In genomic region chr1:228289239-228289849, GRCh38 we compare ENCODE assay signal across 24 cellular contexts.
DNase-seq lines count a peak whose midpoint lies in the region; ATAC-seq and TF ChIP-seq lines count a peak whose summit lies in the region.
"Had no signal": no experiment of that assay in that cellular context is flagged by ENCODE, and none has a peak within 500 bp of the region (broad histone marks: within the 10 kb centered on the region; RNA-seq: fewer than 3 reads in every experiment).

No MANE protein-coding gene starts in this region.

- no peak overlapping the region for H3K9ac ChIP-seq in neuronal stem cell (ENCODE audit: low read depth, low read length, poor library complexity)
- H3K9ac ChIP-seq: GM23248, SK-N-SH had no signal

- POLR2A ChIA-PET in CD8-positive, alpha-beta T cell (lab: Charles Lee): no interaction called here

- peak overlapping the region; percentile 88 for H2BK5ac ChIP-seq in neuronal stem cell (ENCODE audit: low read length)

- WGBS in neuronal stem cell (ENCODE audit: extremely low coverage in 2 of 2, insufficient read length in 2 of 2, insufficient replicate concordance in 1 of 2), 2 donors: no CpG with 5 or more reads among the region's 12 CpGs

- H3K4me3 ChIP-seq in BE2C (ENCODE audit: low read depth, low read length): no peak overlapping the region
- H3K4me3 ChIP-seq in CD8-positive, alpha-beta T cell (ENCODE audit: low read depth, low read length): no peak overlapping the region
- no peak overlapping the region for H3K4me3 ChIP-seq in neuronal stem cell (ENCODE audit: low read length in 2 of 2)
- H3K4me3 ChIP-seq: dorsolateral prefrontal cortex, gastrocnemius medialis, GM23248, thoracic aorta, uterus had no signal

- H3K9me3 Mint-ChIP-seq in CD8-positive, alpha-beta T cell: no peaks in the 10 kb centered on the region
- H3K9me3 Mint-ChIP-seq in effector memory CD8-positive, alpha-beta T cell: no peaks in the 10 kb centered on the region
- H3K9me3 Mint-ChIP-seq: CD14-positive monocyte; T-helper 1 cell treated with Interleukin-12 subunit alpha and Interleukin-12 subunit beta and Interleukin-4 antibody, amounts not matched to agents 30 μg/mL and 1 μg/mL, for 36 hours had no signal

- H2BK120ac ChIP-seq in neuronal stem cell (ENCODE audit: low read depth, low read length): no peak overlapping the region

- H4K8ac ChIP-seq in neuronal stem cell (ENCODE audit: low read depth, low read length): no peak overlapping the region

- no peak for TF ChIP-seq CTCF in BE2C (IDR thresholded peaks at IDR 0.05; ENCODE audit: low read depth, low read length)
- no peak for TF ChIP-seq CTCF in CD8-positive, alpha-beta T cell (IDR thresholded peaks at IDR 0.05)

- H2AK5ac ChIP-seq in neuronal stem cell (ENCODE audit: low read depth, low read length): no peak overlapping the region

- no peak overlapping the region for H3K4ac ChIP-seq in neuronal stem cell (ENCODE audit: low read length)

- H3K4me2 ChIP-seq in neuronal stem cell (ENCODE audit: insufficient read depth, low read length, poor library complexity, severe bottlenecking): no peak overlapping the region
- H3K4me2 ChIP-seq: SK-N-SH had no signal

- H3K27ac ChIP-seq in CD8-positive, alpha-beta T cell (ENCODE audit: low read depth, low read length): no peak overlapping the region
- H3K27ac ChIP-seq in neuronal stem cell (replicated peaks; ENCODE audit: low read length): no peak overlapping the region
- H3K27ac ChIP-seq: dorsolateral prefrontal cortex, GM23248, thoracic aorta, uterus had no signal

- peak overlapping the region; percentile 82 for H3K23ac ChIP-seq in neuronal stem cell (ENCODE audit: low read depth, low read length, poor library complexity)

- no peak overlapping the region for H4K91ac ChIP-seq in neuronal stem cell (ENCODE audit: low read depth, low read length, poor library complexity)

- DNase-seq in BE2C: peak; percentile 4
- no peak for DNase-seq in CD8-positive, alpha-beta T cell
- peak in 1 of 3 experiments; percentile 44 for DNase-seq in effector memory CD8-positive, alpha-beta T cell
- DNase-seq in neuronal stem cell (ENCODE audit: low spot score): no peak
- DNase-seq in activated CD4-positive, alpha-beta T cell treated with anti-CD3 and anti-CD28 coated beads for 48 hours: no peak
- no peak for DNase-seq in activated gamma-delta T cell treated with Interleukin-2 at 50 U/mL for 16 hours
- DNase-seq: cerebellar nuclear complex; DND-41; GM23248; NCI-H1417 treated with DMSO at 0.1 percent for 48 hours; NCI-H2081 treated with DMSO at 0.1 percent for 48 hours; NCI-H345; RPMI8226; SK-N-SH; stimulated activated CD4-positive, alpha-beta T cell treated with anti-CD3 and anti-CD28 coated beads, Interleukin-15, amount 100 ng/mL, for 24 hours; stimulated activated naive CD4-positive, alpha-beta T cell; uterus had no signal

- H3K9me3 ChIP-seq in BE2C (no peaks in the 10 kb centered on the region), neuronal stem cell (replicated peaks in 1 of 2; ENCODE audit: control insufficient read depth in 2 of 2, insufficient read depth in 1 of 2, low read depth in 1 of 2, low read length in 2 of 2) (peaks cover 0 to 2% of the 10 kb centered on the region in 2 donors)
- no peaks in the 10 kb centered on the region for H3K9me3 ChIP-seq in CD8-positive, alpha-beta T cell (ENCODE audit: low read length)
- H3K9me3 ChIP-seq: gastrocnemius medialis, SK-N-SH, thoracic aorta, uterus had no signal

- H3K79me1 ChIP-seq in neuronal stem cell (ENCODE audit: low read depth, low read length): peaks cover 3% of the 10 kb centered on the region

- no peaks in the 10 kb centered on the region for H3K4me1 ChIP-seq in BE2C
- peaks cover 4% of the 10 kb centered on the region for H3K4me1 ChIP-seq in CD8-positive, alpha-beta T cell (ENCODE audit: insufficient read depth, low read length)
- H3K4me1 ChIP-seq in neuronal stem cell (ENCODE audit: control insufficient read depth in 2 of 2, insufficient read depth in 1 of 2, low read depth in 1 of 2, low read length in 2 of 2): no peaks in the 10 kb centered on the region
- H3K4me1 ChIP-seq: gastrocnemius medialis, uterus had no signal

- H3K4me3 Mint-ChIP-seq in CD8-positive, alpha-beta T cell: no peak overlapping the region
- H3K4me3 Mint-ChIP-seq in effector memory CD8-positive, alpha-beta T cell: peak overlapping the region in 1 of 2 donors; percentile 56
- H3K4me3 Mint-ChIP-seq: CD14-positive monocyte; T-helper 1 cell treated with Interleukin-12 subunit alpha and Interleukin-12 subunit beta and Interleukin-4 antibody, amounts not matched to agents 30 μg/mL and 1 μg/mL, for 36 hours had no signal

- no peak overlapping the region for H2BK12ac ChIP-seq in neuronal stem cell (ENCODE audit: low read length)

- H2BK15ac ChIP-seq in neuronal stem cell (ENCODE audit: low read length): no peak overlapping the region

- peak; percentile 26 for ATAC-seq in CD8-positive, alpha-beta T cell
- ATAC-seq in effector memory CD8-positive, alpha-beta T cell (replicated peaks): peak; percentile 54
- ATAC-seq in GM18520 (IDR thresholded peaks at IDR 0.05; ENCODE audit: unreplicated experiment): no peak
- ATAC-seq: gastrocnemius medialis, left colon had no signal

- peaks cover 39% of the 10 kb centered on the region for H3K36me3 Mint-ChIP-seq in CD8-positive, alpha-beta T cell
- peaks cover 4% of the 10 kb centered on the region for H3K36me3 Mint-ChIP-seq in effector memory CD8-positive, alpha-beta T cell (ENCODE audit: insufficient read depth)
- H3K36me3 Mint-ChIP-seq: CD14-positive monocyte had no signal

- no peak overlapping the region for H2AFZ ChIP-seq in neuronal stem cell (ENCODE audit: low read length)
- H2AFZ ChIP-seq: GM23248 had no signal

- H3K27ac Mint-ChIP-seq in CD8-positive, alpha-beta T cell: peak overlapping the region; percentile 85
- peak overlapping the region; percentile 84 to 94 for H3K27ac Mint-ChIP-seq in effector memory CD8-positive, alpha-beta T cell
- H3K27ac Mint-ChIP-seq: CD14-positive monocyte; T-helper 1 cell treated with Interleukin-12 subunit alpha and Interleukin-12 subunit beta and Interleukin-4 antibody, amounts not matched to agents 30 μg/mL and 1 μg/mL, for 36 hours had no signal

- H3K36me3 ChIP-seq in BE2C: no peaks in the 10 kb centered on the region
- no peaks in the 10 kb centered on the region for H3K36me3 ChIP-seq in CD8-positive, alpha-beta T cell (ENCODE audit: insufficient read depth, low read length)
- H3K36me3 ChIP-seq in neuronal stem cell (replicated peaks in 1 of 2; ENCODE audit: control insufficient read depth in 2 of 2, insufficient read depth in 2 of 2, low read length in 2 of 2): peaks cover 0 to 31% of the 10 kb centered on the region in 2 donors
- H3K36me3 ChIP-seq: thoracic aorta, uterus had no signal

- no peaks in the 10 kb centered on the region for H3K27me3 Mint-ChIP-seq in CD8-positive, alpha-beta T cell (ENCODE audit: low read depth)
- H3K27me3 Mint-ChIP-seq in effector memory CD8-positive, alpha-beta T cell: no peaks in the 10 kb centered on the region

- CTCF ChIA-PET in CD8-positive, alpha-beta T cell (lab: Charles Lee): no interaction called here

- intact Hi-C loops in CD8-positive, alpha-beta T cell (cut with DNase I, micrococcal nuclease): no loop called here

- no peak overlapping the region for H3K14ac ChIP-seq in neuronal stem cell (ENCODE audit: low read length)

- no peak overlapping the region for H3K18ac ChIP-seq in neuronal stem cell (ENCODE audit: low read length)

- peaks cover 5% of the 10 kb centered on the region for H3K4me1 Mint-ChIP-seq in CD8-positive, alpha-beta T cell (ENCODE audit: low read depth)
- peaks cover 10 to 22% of the 10 kb centered on the region in 2 donors for H3K4me1 Mint-ChIP-seq in effector memory CD8-positive, alpha-beta T cell (ENCODE audit: low read depth in 2 of 2)
- H3K4me1 Mint-ChIP-seq: CD14-positive monocyte had no signal

- H3K27me3 ChIP-seq in BE2C: no peaks in the 10 kb centered on the region
- H3K27me3 ChIP-seq in CD8-positive, alpha-beta T cell (ENCODE audit: insufficient read depth, low read length): no peaks in the 10 kb centered on the region
- no peaks in the 10 kb centered on the region for H3K27me3 ChIP-seq in neuronal stem cell (ENCODE audit: control insufficient read depth in 3 of 3, insufficient read depth in 3 of 3, low read depth in 1 of 3, low read length in 3 of 3)
- H3K27me3 ChIP-seq: dorsolateral prefrontal cortex, gastrocnemius medialis, uterus had no signal
